8 cellular contexts compared by ENCODE assay signal in the genomic region with DNA sequence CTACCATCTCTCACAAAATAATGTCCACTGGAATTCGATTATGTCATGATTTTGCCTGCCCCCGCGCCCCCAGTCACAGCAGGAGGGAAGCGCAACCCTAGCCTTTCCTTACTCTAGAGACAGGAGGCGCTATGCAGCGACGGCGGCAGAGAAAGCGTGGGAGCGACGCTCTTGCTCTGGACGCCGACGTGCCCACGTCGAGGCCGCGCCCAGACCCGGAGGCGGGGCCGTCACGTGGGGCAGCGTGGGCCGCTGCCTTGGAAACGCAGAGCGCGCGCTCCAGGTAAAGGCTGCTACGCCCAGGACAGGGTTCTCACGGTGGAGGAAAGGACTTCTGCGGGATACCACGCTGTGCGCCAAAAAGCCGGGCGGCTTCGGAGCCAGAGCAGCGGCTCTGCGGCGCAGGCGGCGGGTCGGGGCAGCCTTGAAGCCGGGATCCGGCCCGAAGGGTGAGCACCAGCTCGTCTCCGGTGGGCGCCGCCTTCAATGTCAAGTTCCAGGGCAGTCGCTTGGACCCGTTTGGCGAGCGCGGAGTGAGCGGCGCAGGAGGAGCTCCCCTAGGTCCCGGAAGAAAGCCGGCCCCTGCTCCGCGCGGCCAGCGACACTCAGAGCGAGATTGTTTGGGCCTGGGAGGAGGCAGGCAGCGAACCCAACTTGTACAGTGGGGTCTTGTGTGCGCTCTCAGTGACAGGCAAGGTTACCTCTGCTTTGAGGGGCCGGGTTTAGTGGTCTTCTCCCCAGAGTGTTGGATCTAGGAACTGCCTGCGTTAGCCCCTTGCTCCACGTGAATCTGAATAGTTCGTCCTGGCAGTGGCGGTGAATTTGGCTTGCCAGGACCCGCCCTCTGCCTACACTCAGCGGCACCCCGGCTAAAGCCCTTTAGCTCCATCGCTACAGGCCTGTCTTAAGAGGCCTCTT.
DNase-seq lines count a peak whose midpoint lies in the region; ATAC-seq and TF ChIP-seq lines count a peak whose summit lies in the region.

No MANE protein-coding gene starts in this region.

- H3K36me3 Mint-ChIP-seq in activated naive CD8-positive, alpha-beta T cell treated with anti-CD3 and anti-CD28 coated beads, Interleukin-2, amount 10 ng/mL, durations not matched to agents 7 days and 5 days: peaks cover 5% of the 10 kb centered on the region

- peak; percentile 78 for DNase-seq in GM12864 (ENCODE audit: low read depth)
- peak; percentile 89 for DNase-seq in NCI-H1092 (lab: John Stamatoyannopoulos, UW)
- peak; percentile 66 for DNase-seq in SKM-1 (lab: John Stamatoyannopoulos, UW; ENCODE audit: unreplicated experiment)
- DNase-seq in activated naive CD8-positive, alpha-beta T cell treated with anti-CD3 and anti-CD28 coated beads, Interleukin-2, amount 10 ng/mL, durations not matched to agents 7 days and 5 days: peak; percentile 90
- peak; percentile 89 for DNase-seq in Right ventricle myocardium superior
- peak; percentile 78 to 89 (median 83) for DNase-seq in ovary
- DNase-seq in thyroid gland: peak; percentile 86 to 87

- TF ChIP-seq EP300 in ovary (IDR thresholded peaks at IDR 0.05): no peak

- peaks cover 2% of the 10 kb centered on the region for H3K4me1 ChIP-seq in ovary (ENCODE audit: insufficient read depth)
- H3K4me1 ChIP-seq in thyroid gland: peaks cover 15 to 22% of the 10 kb centered on the region in 2 donors

- TF ChIP-seq CTCF in GM12864 (IDR thresholded peaks at IDR 0.05; ENCODE audit: low read depth, low read length, missing control alignments): peak; percentile 80
- TF ChIP-seq CTCF in ovary (IDR thresholded peaks at IDR 0.05): peak; percentile 90 to 94 (median 92)
- peak; percentile 77 to 99 (median 90) for TF ChIP-seq CTCF in thyroid gland (IDR thresholded peaks at IDR 0.05)

- no peaks in the 10 kb centered on the region for H3K9me3 Mint-ChIP-seq in activated naive CD8-positive, alpha-beta T cell treated with anti-CD3 and anti-CD28 coated beads, Interleukin-2, amount 10 ng/mL, durations not matched to agents 7 days and 5 days

- H3K9me3 ChIP-seq in ovary (no peaks in the 10 kb centered on the region), thyroid gland (no peaks in the 10 kb centered on the region)

- ATAC-seq in HG02623 (IDR thresholded peaks at IDR 0.05; ENCODE audit: unreplicated experiment): peak; percentile 91
- peak; percentile 91 for ATAC-seq in activated naive CD8-positive, alpha-beta T cell treated with anti-CD3 and anti-CD28 coated beads, Interleukin-2, amount 10 ng/mL, durations not matched to agents 7 days and 5 days (ENCODE audit: low read depth)
- ATAC-seq in Right ventricle myocardium superior (ENCODE audit: poor library complexity): peak; percentile 100

- H3K4me3 Mint-ChIP-seq in activated naive CD8-positive, alpha-beta T cell treated with anti-CD3 and anti-CD28 coated beads, Interleukin-2, amount 10 ng/mL, durations not matched to agents 7 days and 5 days: peak overlapping the region; percentile 90

- no peaks in the 10 kb centered on the region for H3K27me3 Mint-ChIP-seq in activated naive CD8-positive, alpha-beta T cell treated with anti-CD3 and anti-CD28 coated beads, Interleukin-2, amount 10 ng/mL, durations not matched to agents 7 days and 5 days

- H3K36me3 ChIP-seq in ovary (no peaks in the 10 kb centered on the region), thyroid gland (no peaks in the 10 kb centered on the region)

- no peaks in the 10 kb centered on the region for H3K27me3 ChIP-seq in ovary
- H3K27me3 ChIP-seq in thyroid gland: no peaks in the 10 kb centered on the region

- H3K27ac ChIP-seq in ovary: peak overlapping the region; percentile 42 to 63
- H3K27ac ChIP-seq in thyroid gland: peak overlapping the region; percentile 58 to 68 (median 62)

- H3K4me3 ChIP-seq in GM12864 (ENCODE audit: low read depth, low read length): peak overlapping the region; percentile 70
- peak overlapping the region; percentile 66 for H3K4me3 ChIP-seq in ovary
- H3K4me3 ChIP-seq in thyroid gland (replicated peaks in 1 of 3): peak overlapping the region; percentile 28 to 91 (median 86)

- peaks cover 21% of the 10 kb centered on the region for H3K4me1 Mint-ChIP-seq in activated naive CD8-positive, alpha-beta T cell treated with anti-CD3 and anti-CD28 coated beads, Interleukin-2, amount 10 ng/mL, durations not matched to agents 7 days and 5 days

- no peak for TF ChIP-seq POLR2A in ovary (IDR thresholded peaks at IDR 0.05)
- peak in 1 of 2 donors; percentile 73 for TF ChIP-seq POLR2A in thyroid gland (IDR thresholded peaks at IDR 0.05)

- peak overlapping the region; percentile 42 for H3K27ac Mint-ChIP-seq in activated naive CD8-positive, alpha-beta T cell treated with anti-CD3 and anti-CD28 coated beads, Interleukin-2, amount 10 ng/mL, durations not matched to agents 7 days and 5 days

- WGBS in ovary, 3 donors: 0% methylated on average over 71 to 74 of the region's 74 CpGs
- 0% methylated on average over 18 to 58 of the region's 74 CpGs for WGBS in thyroid gland, 2 donors

- intact Hi-C loops in Right ventricle myocardium superior (cut with DNase I): loop anchor here (5.0 kb wide), 1 partner anchor 179 kb away; no protein-coding TSS in a partner anchor
- intact Hi-C loops in ovary (cut with DNase I): loop anchor here (5.0 to 10.0 kb wide), 4 partner anchors 164 to 353 kb away; no protein-coding TSS in a partner anchor
- intact Hi-C loops in thyroid gland (cut with DNase I): loop anchor here (5.0 to 10.0 kb wide), 2 partner anchors 123 to 179 kb away; partner anchors contain the start of genes MRPL57 and SKA3

- POLR2A ChIA-PET in activated naive CD8-positive, alpha-beta T cell treated with anti-CD3 and anti-CD28 coated beads, Interleukin-2, amount 10 ng/mL, durations not matched to agents 7 days and 5 days (lab: Charles Lee): interaction anchor here (0.7 to 3.0 kb wide), 6 partner anchors 121 to 306 kb away, joined by 3 to 13 read pairs (median 4); partner anchors contain the start of genes MICU2, MRPL57, SKA3 and ZDHHC20

Comparison
In these comparisons a context has a peak if more than half of its experiments do, and no peak if none do; other contexts are left out.
1. Peak in every context shown above with its lines: DNase-seq, ATAC-seq, H3K4me3 ChIP-seq and H3K27ac ChIP-seq.